1 cellular context compared by ENCODE assay signal in genomic region chr11:8809185-8809584, GRCh38.
TF ChIP-seq lines count a peak whose summit lies in the region.

No MANE protein-coding gene starts in this region.

TF ChIP-seq in WTC11, 78 proteins besides CTCF, POLR2A, EP300 and RAD21 (continued from another document):
- TF ChIP-seq, protein P1, sequence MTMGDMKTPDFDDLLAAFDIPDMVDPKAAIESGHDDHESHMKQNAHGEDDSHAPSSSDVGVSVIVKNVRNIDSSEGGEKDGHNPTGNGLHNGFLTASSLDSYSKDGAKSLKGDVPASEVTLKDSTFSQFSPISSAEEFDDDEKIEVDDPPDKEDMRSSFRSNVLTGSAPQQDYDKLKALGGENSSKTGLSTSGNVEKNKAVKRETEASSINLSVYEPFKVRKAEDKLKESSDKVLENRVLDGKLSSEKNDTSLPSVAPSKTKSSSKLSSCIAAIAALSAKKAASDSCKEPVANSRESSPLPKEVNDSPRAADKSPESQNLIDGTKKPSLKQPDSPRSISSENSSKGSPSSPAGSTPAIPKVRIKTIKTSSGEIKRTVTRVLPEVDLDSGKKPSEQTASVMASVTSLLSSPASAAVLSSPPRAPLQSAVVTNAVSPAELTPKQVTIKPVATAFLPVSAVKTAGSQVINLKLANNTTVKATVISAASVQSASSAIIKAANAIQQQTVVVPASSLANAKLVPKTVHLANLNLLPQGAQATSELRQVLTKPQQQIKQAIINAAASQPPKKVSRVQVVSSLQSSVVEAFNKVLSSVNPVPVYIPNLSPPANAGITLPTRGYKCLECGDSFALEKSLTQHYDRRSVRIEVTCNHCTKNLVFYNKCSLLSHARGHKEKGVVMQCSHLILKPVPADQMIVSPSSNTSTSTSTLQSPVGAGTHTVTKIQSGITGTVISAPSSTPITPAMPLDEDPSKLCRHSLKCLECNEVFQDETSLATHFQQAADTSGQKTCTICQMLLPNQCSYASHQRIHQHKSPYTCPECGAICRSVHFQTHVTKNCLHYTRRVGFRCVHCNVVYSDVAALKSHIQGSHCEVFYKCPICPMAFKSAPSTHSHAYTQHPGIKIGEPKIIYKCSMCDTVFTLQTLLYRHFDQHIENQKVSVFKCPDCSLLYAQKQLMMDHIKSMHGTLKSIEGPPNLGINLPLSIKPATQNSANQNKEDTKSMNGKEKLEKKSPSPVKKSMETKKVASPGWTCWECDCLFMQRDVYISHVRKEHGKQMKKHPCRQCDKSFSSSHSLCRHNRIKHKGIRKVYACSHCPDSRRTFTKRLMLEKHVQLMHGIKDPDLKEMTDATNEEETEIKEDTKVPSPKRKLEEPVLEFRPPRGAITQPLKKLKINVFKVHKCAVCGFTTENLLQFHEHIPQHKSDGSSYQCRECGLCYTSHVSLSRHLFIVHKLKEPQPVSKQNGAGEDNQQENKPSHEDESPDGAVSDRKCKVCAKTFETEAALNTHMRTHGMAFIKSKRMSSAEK (CRISPR knock-in tag; IDR thresholded peaks at IDR 0.05; ENCODE audit: borderline replicate concordance): no peak
- TF ChIP-seq SP1 (CRISPR knock-in tag; conservative IDR thresholded peaks at IDR 0.05) (no peak), HMGA2 (CRISPR knock-in tag; IDR thresholded peaks at IDR 0.05) (no peak), SMAD3 (CRISPR knock-in tag; IDR thresholded peaks at IDR 0.05; ENCODE audit: borderline replicate concordance) (no peak)
